ENCODE assay signal across 8 cellular contexts in the genomic region with DNA sequence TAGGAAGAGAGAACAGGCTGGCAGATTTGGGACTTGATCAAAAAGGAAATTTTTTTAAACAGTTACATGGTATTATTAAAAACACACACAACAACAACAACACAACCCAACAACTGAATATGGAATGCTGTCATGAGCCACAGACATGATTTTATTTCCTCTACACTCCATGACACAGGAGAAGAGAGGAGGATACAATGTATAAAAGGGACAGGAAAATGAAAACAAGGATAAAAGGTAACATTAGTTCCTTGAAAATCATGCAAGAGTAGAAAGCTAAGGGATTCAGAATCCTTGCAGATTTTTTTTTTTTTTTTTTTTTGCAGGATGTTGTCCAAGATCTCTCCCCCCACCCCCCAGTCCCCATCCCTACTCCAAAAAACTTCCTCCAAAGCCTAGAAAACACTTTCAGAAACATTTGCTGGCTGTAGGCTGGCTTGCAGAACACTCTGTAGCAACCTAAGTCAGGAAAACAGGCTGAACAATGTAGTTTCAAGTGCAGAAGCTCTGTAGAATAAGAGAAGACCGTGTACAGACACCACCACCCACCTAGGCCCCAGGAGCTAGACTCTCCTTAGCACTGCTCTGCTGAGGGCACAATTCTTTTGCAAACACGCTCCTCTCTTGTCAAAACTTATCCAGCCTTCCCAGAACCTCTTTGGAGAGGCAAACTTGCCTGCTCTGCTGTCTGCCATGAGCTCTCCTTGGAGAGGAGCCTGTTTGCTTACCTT. TPM values are rescaled to one million over a fixed set of nuclear protein-coding genes. Genes with fewer than 3 reads are reported as not detected.
DNase-seq lines count a peak whose midpoint lies in the region; ATAC-seq and TF ChIP-seq lines count a peak whose summit lies in the region.

No MANE protein-coding gene starts in this region.

- no peaks in the 10 kb centered on the region for H3K36me3 ChIP-seq in KMS-11 (ENCODE audit: insufficient read depth)
- H3K36me3 ChIP-seq in smooth muscle cell (ENCODE audit: low read depth) = no peaks in the 10 kb centered on the region

- H3K4me1 Mint-ChIP-seq in activated T-cell treated with anti-CD3 and anti-CD28 coated beads, Interleukin-2, amount 50 U/mL, for 72 hours (ENCODE audit: low read depth) = peaks cover 60% of the 10 kb centered on the region

- H3K4me2 ChIP-seq in KMS-11 (peak overlapping the region; percentile 75), smooth muscle cell (peak overlapping the region; percentile 81)

- H3F3A ChIP-seq in smooth muscle cell (ENCODE audit: low read depth) = peaks cover 52% of the 10 kb centered on the region

- H4K20me1 ChIP-seq in KMS-11 (ENCODE audit: insufficient read depth) (no peaks in the 10 kb centered on the region), smooth muscle cell (ENCODE audit: low read depth) (no peaks in the 10 kb centered on the region)

- no peak overlapping the region for H3K4me3 ChIP-seq in KMS-11 (IDR thresholded peaks at IDR 0.05; ENCODE audit: insufficient read depth, low read depth, low read length)
- H3K4me3 ChIP-seq in right cardiac atrium (ENCODE audit: low read length) = peak overlapping the region; percentile 18
- H3K4me3 ChIP-seq in smooth muscle cell = peak overlapping the region; percentile 43

- H3K9me3 ChIP-seq in right cardiac atrium (ENCODE audit: control insufficient read depth, low read length) (no peaks in the 10 kb centered on the region), smooth muscle cell (replicated peaks; ENCODE audit: low read depth) (no peaks in the 10 kb centered on the region)

- no peak for TF ChIP-seq CTCF in KMS-11 (conservative IDR thresholded peaks at IDR 0.05; ENCODE audit: low read depth, low read length)
- no peak for TF ChIP-seq CTCF in smooth muscle cell (IDR thresholded peaks at IDR 0.05; ENCODE audit: borderline replicate concordance, insufficient read depth, poor library complexity, severe bottlenecking)

- DNase-seq in C1 segment of cervical spinal cord (lab: John Stamatoyannopoulos, UW) = peak in 10 of 14 donors; percentile 14 to 47 (median 37)
- DNase-seq in activated T-cell treated with anti-CD3 and anti-CD28 coated beads, Interleukin-2, amount 50 U/mL, for 72 hours = peak in 1 of 2 donors; percentile 26
- no peak for DNase-seq in right cardiac atrium
- DNase-seq in smooth muscle cell (lab: John Stamatoyannopoulos, UW; ENCODE audit: unreplicated experiment) = no peak
- DNase-seq in UCSD-AML1 (lab: John Stamatoyannopoulos, UW; ENCODE audit: unreplicated experiment) = no peak
- DNase-seq in NK-92 (lab: John Stamatoyannopoulos, UW; ENCODE audit: unreplicated experiment) = no peak
- no peak for DNase-seq in NCI-H128 (lab: John Stamatoyannopoulos, UW; ENCODE audit: unreplicated experiment)

- H3K4me1 ChIP-seq in KMS-11 (ENCODE audit: low read depth, poor library complexity, severe bottlenecking) = peaks cover 62% of the 10 kb centered on the region
- H3K4me1 ChIP-seq in right cardiac atrium (ENCODE audit: control insufficient read depth, insufficient read depth, low read length) = peaks cover 56% of the 10 kb centered on the region
- H3K4me1 ChIP-seq in smooth muscle cell (ENCODE audit: low read depth) = peaks cover 97% of the 10 kb centered on the region

- H3K9ac ChIP-seq in KMS-11 = peak overlapping the region; percentile 78; the same call in 1 of the 2 replicates
- peak overlapping the region; percentile 51 for H3K9ac ChIP-seq in smooth muscle cell (ENCODE audit: low read depth)

- 0 out of 2 replicates have a peak overlapping the region, but pooled peaks have one; percentile 14 for H2AFZ ChIP-seq in KMS-11 (ENCODE audit: low read depth)
- H2AFZ ChIP-seq in smooth muscle cell (ENCODE audit: low read depth) = peak overlapping the region; percentile 3

- intact Hi-C loops in right cardiac atrium (cut with DNase I) = loop anchor here in 3 of 4 donors (5.0 to 10.0 kb wide), 3 partner anchors 33 to 51 kb away; no protein-coding TSS in a partner anchor

- peak overlapping the region; percentile 98 for H3K27ac Mint-ChIP-seq in activated T-cell treated with anti-CD3 and anti-CD28 coated beads, Interleukin-2, amount 50 U/mL, for 72 hours

- ATAC-seq in activated T-cell treated with anti-CD3 and anti-CD28 coated beads, Interleukin-2, amount 50 U/mL, for 72 hours (replicated peaks in 1 of 2) = peak in 1 of 2 donors; percentile 17
- ATAC-seq in right cardiac atrium = no peak

- peak overlapping the region; percentile 83 for H3K27ac ChIP-seq in KMS-11
- peak overlapping the region; percentile 100 for H3K27ac ChIP-seq in right cardiac atrium (ENCODE audit: low read length)
- peak overlapping the region; percentile 99 for H3K27ac ChIP-seq in smooth muscle cell (ENCODE audit: low read depth)

- H3K9me3 Mint-ChIP-seq in activated T-cell treated with anti-CD3 and anti-CD28 coated beads, Interleukin-2, amount 50 U/mL, for 72 hours = no peaks in the 10 kb centered on the region

- H3K27me3 Mint-ChIP-seq in activated T-cell treated with anti-CD3 and anti-CD28 coated beads, Interleukin-2, amount 50 U/mL, for 72 hours (ENCODE audit: low read depth) = no peaks in the 10 kb centered on the region

- H3K79me2 ChIP-seq in KMS-11 (ENCODE audit: insufficient read depth, low read depth) (peaks cover 45% of the 10 kb centered on the region), smooth muscle cell (ENCODE audit: low read depth) (peaks cover 58% of the 10 kb centered on the region)

- H3K27me3 ChIP-seq in KMS-11 (ENCODE audit: insufficient read depth, low read depth) (no peaks in the 10 kb centered on the region), right cardiac atrium (ENCODE audit: control insufficient read depth, insufficient read depth) (no peaks in the 10 kb centered on the region), smooth muscle cell (ENCODE audit: low read depth) (no peaks in the 10 kb centered on the region)

- H3K4me3 Mint-ChIP-seq in activated T-cell treated with anti-CD3 and anti-CD28 coated beads, Interleukin-2, amount 50 U/mL, for 72 hours = no peak overlapping the region

- 30% methylated on average over 2 of the region's 2 CpGs for WGBS in right cardiac atrium
- 19% methylated on average over 2 of the region's 2 CpGs for WGBS in smooth muscle cell (ENCODE audit: low lambda C conversion rate)

- H3K36me3 Mint-ChIP-seq in activated T-cell treated with anti-CD3 and anti-CD28 coated beads, Interleukin-2, amount 50 U/mL, for 72 hours (ENCODE audit: insufficient read depth in 2 of 2) = peaks cover 4% of the 10 kb centered on the region in 2 donors

RNA-seq across cellular contexts. Expression of gene ZMYND8, which starts 0.8 kb away (rescaled TPM):
- 10 to 100 TPM; 34.3 to 40.1 TPM for total RNA-seq in activated T-cell treated with anti-CD3 and anti-CD28 coated beads, Interleukin-2, amount 50 U/mL, for 72 hours
- total RNA-seq in right cardiac atrium (10 to 100 TPM; 20.4 to 35.7 (median 31.4) TPM), smooth muscle cell (22.7 and 24.1 TPM in 2 replicates)
- polyA plus RNA-seq in right cardiac atrium (10.0 TPM), smooth muscle cell (14.7 and 15.2 TPM in 2 replicates)

Comparison
In these comparisons a context has a peak if more than half of its experiments do, and no peak if none do; other contexts are left out.
1. DNase-seq: peak in C1 segment of cervical spinal cord (10 of 14); none in right cardiac atrium (0 of 3), smooth muscle cell (single experiment), UCSD-AML1 (single experiment), NK-92 (single experiment) and NCI-H128 (single experiment).
2. Peak in every context shown above with its lines, with median percentiles within 50 percentile points of each other: H3K27ac ChIP-seq.